ENCODE assay signal across 8 cellular contexts in genomic region chr2:178482437-178482836, GRCh38. TPM values are rescaled to one million over a fixed set of nuclear protein-coding genes. Genes with fewer than 3 reads are reported as not detected.
DNase-seq lines count a peak whose midpoint lies in the region; ATAC-seq lines count a peak whose summit lies in the region.

No MANE protein-coding gene starts in this region.

- no peak overlapping the region for H3K27ac Mint-ChIP-seq in activated naive CD4-positive, alpha-beta T cell treated with anti-CD3 and anti-CD28 coated beads, Interleukin-2, amount 50 U/mL, for 24 hours
- no peak overlapping the region for H3K27ac Mint-ChIP-seq in activated naive CD4-positive, alpha-beta T cell treated with anti-CD3 and anti-CD28 coated beads, Interleukin-2, amount 50 U/mL, for 72 hours
- no peak overlapping the region for H3K27ac Mint-ChIP-seq in activated naive CD8-positive, alpha-beta T cell
- no peak overlapping the region for H3K27ac Mint-ChIP-seq in stimulated activated naive CD8-positive, alpha-beta T cell treated with anti-CD3 and anti-CD28 coated beads, Interleukin-15, amount 100 ng/mL, for 72 hours

- DNase-seq in activated naive CD4-positive, alpha-beta T cell treated with anti-CD3 and anti-CD28 coated beads, Interleukin-2, amount 50 U/mL, for 72 hours (ENCODE audit: low spot score in 2 of 2) = no peak
- peak in 1 of 2 donors; percentile 11 for DNase-seq in stimulated activated naive CD8-positive, alpha-beta T cell treated with anti-CD3 and anti-CD28 coated beads, Interleukin-15, amount 100 ng/mL, for 72 hours
- DNase-seq in SIG-M5 (lab: John Stamatoyannopoulos, UW) (no peak), NCI-H1694 treated with DMSO at 0.1 percent for 48 hours (lab: John Stamatoyannopoulos, UW) (no peak), kidney glomerular epithelial cell (lab: John Stamatoyannopoulos, UW) (no peak)

- peaks cover 13% of the 10 kb centered on the region for H3K36me3 Mint-ChIP-seq in activated naive CD4-positive, alpha-beta T cell treated with anti-CD3 and anti-CD28 coated beads, Interleukin-2, amount 50 U/mL, for 24 hours
- peaks cover 11 to 13% of the 10 kb centered on the region in 2 donors for H3K36me3 Mint-ChIP-seq in activated naive CD4-positive, alpha-beta T cell treated with anti-CD3 and anti-CD28 coated beads, Interleukin-2, amount 50 U/mL, for 72 hours
- H3K36me3 Mint-ChIP-seq in activated naive CD8-positive, alpha-beta T cell = peaks cover 9% of the 10 kb centered on the region

- peak overlapping the region; percentile 99 for H3K4me3 Mint-ChIP-seq in activated naive CD4-positive, alpha-beta T cell treated with anti-CD3 and anti-CD28 coated beads, Interleukin-2, amount 50 U/mL, for 24 hours
- peak overlapping the region; percentile 96 for H3K4me3 Mint-ChIP-seq in activated naive CD8-positive, alpha-beta T cell
- H3K4me3 Mint-ChIP-seq in stimulated activated naive CD8-positive, alpha-beta T cell treated with anti-CD3 and anti-CD28 coated beads, Interleukin-15, amount 100 ng/mL, for 72 hours = peak overlapping the region; percentile 95 to 99

- no peaks in the 10 kb centered on the region for H3K9me3 Mint-ChIP-seq in activated naive CD4-positive, alpha-beta T cell treated with anti-CD3 and anti-CD28 coated beads, Interleukin-2, amount 50 U/mL, for 24 hours
- H3K9me3 Mint-ChIP-seq in activated naive CD4-positive, alpha-beta T cell treated with anti-CD3 and anti-CD28 coated beads, Interleukin-2, amount 50 U/mL, for 72 hours = no peaks in the 10 kb centered on the region
- H3K9me3 Mint-ChIP-seq in activated naive CD8-positive, alpha-beta T cell (ENCODE audit: low read depth) = no peaks in the 10 kb centered on the region
- no peaks in the 10 kb centered on the region for H3K9me3 Mint-ChIP-seq in stimulated activated naive CD8-positive, alpha-beta T cell treated with anti-CD3 and anti-CD28 coated beads, Interleukin-15, amount 100 ng/mL, for 72 hours

- no peaks in the 10 kb centered on the region for H3K27me3 Mint-ChIP-seq in activated naive CD4-positive, alpha-beta T cell treated with anti-CD3 and anti-CD28 coated beads, Interleukin-2, amount 50 U/mL, for 24 hours
- no peaks in the 10 kb centered on the region for H3K27me3 Mint-ChIP-seq in activated naive CD8-positive, alpha-beta T cell
- H3K27me3 Mint-ChIP-seq in stimulated activated naive CD8-positive, alpha-beta T cell treated with anti-CD3 and anti-CD28 coated beads, Interleukin-15, amount 100 ng/mL, for 72 hours = no peaks in the 10 kb centered on the region

- ATAC-seq in activated naive CD4-positive, alpha-beta T cell treated with anti-CD3 and anti-CD28 coated beads, Interleukin-2, amount 50 U/mL, for 72 hours = no peak
- ATAC-seq in HG03095 (IDR thresholded peaks at IDR 0.05; ENCODE audit: unreplicated experiment) = peak; percentile 31
- ATAC-seq in stimulated activated naive CD8-positive, alpha-beta T cell treated with anti-CD3 and anti-CD28 coated beads, Interleukin-15, amount 100 ng/mL, for 72 hours = no peak

- H3K4me1 Mint-ChIP-seq in activated naive CD4-positive, alpha-beta T cell treated with anti-CD3 and anti-CD28 coated beads, Interleukin-2, amount 50 U/mL, for 24 hours = peaks cover 63% of the 10 kb centered on the region
- H3K4me1 Mint-ChIP-seq in activated naive CD8-positive, alpha-beta T cell (ENCODE audit: low read depth) = peaks cover 61% of the 10 kb centered on the region
- peaks cover 37% of the 10 kb centered on the region for H3K4me1 Mint-ChIP-seq in stimulated activated naive CD8-positive, alpha-beta T cell treated with anti-CD3 and anti-CD28 coated beads, Interleukin-15, amount 100 ng/mL, for 72 hours

RNA-seq across cellular contexts. Expression of gene PLEKHA3, which starts 2.2 kb away (rescaled TPM):
- total RNA-seq in activated naive CD4-positive, alpha-beta T cell treated with anti-CD3 and anti-CD28 coated beads, Interleukin-2, amount 50 U/mL, for 72 hours = 10 to 100 TPM; 20.4 to 34.1 TPM

RNA-seq across cellular contexts. Expression of gene FKBP7, which starts 4.0 kb away (rescaled TPM):
- 1 to 10 TPM; 1.6 to 2.8 TPM for total RNA-seq in activated naive CD4-positive, alpha-beta T cell treated with anti-CD3 and anti-CD28 coated beads, Interleukin-2, amount 50 U/mL, for 72 hours

RNA-seq across cellular contexts. Expression of gene PJVK, which starts 31.3 kb away (rescaled TPM):
- 1 to 10 TPM; 1.7 to 4.5 TPM for total RNA-seq in activated naive CD4-positive, alpha-beta T cell treated with anti-CD3 and anti-CD28 coated beads, Interleukin-2, amount 50 U/mL, for 72 hours

RNA-seq across cellular contexts. Expression of gene PRKRA, which starts 31.5 kb away (rescaled TPM):
- total RNA-seq in activated naive CD4-positive, alpha-beta T cell treated with anti-CD3 and anti-CD28 coated beads, Interleukin-2, amount 50 U/mL, for 72 hours = 100 to 1,000 TPM in 1 of 2 donors, 10 to 100 TPM in 1; 57.2 to 144 TPM
